ENCODE assay signal across 31 cellular contexts in genomic region chr6:49548613-49549304, GRCh38. TPM values are rescaled to one million over a fixed set of nuclear protein-coding genes. Genes with fewer than 3 reads are reported as not detected.
DNase-seq lines count a peak whose midpoint lies in the region; ATAC-seq, FAIRE-seq and TF ChIP-seq lines count a peak whose summit lies in the region.
"Had no signal": no experiment of that assay in that cellular context is flagged by ENCODE, and none has a peak within 500 bp of the region (broad histone marks: within the 10 kb centered on the region; RNA-seq: fewer than 3 reads in every experiment).

No MANE protein-coding gene starts in this region.

- H2AFZ ChIP-seq in GM23338: no peak overlapping the region

- H3K36me3 ChIP-seq in GM23338 (ENCODE audit: insufficient read depth): no peaks in the 10 kb centered on the region
- no peaks in the 10 kb centered on the region for H3K36me3 ChIP-seq in Panc1 (ENCODE audit: control insufficient read depth, insufficient read depth, low read length)
- H3K36me3 ChIP-seq in spleen: no peaks in the 10 kb centered on the region
- H3K36me3 ChIP-seq: ascending aorta, BLaER1, HAP-1, tibial nerve had no signal

- H3K27me3 ChIP-seq in GM23338 (ENCODE audit: insufficient read depth): peaks cover 47% of the 10 kb centered on the region
- peaks cover 7% of the 10 kb centered on the region; the same call in 1 of the 2 replicates for H3K27me3 ChIP-seq in Panc1 (ENCODE audit: control insufficient read depth, insufficient read depth, low read length)
- peaks cover 0 to 52% (median 25%) of the 10 kb centered on the region in 7 donors for H3K27me3 ChIP-seq in spleen (replicated peaks in 1 of 7)
- H3K27me3 ChIP-seq: BLaER1 had no signal

- no peaks in the 10 kb centered on the region for H4K20me1 ChIP-seq in GM23338 (replicated peaks; ENCODE audit: insufficient read depth)
- H4K20me1 ChIP-seq: BLaER1 had no signal

- ATAC-seq in GM23338: no peak
- ATAC-seq in Panc1: no peak
- ATAC-seq: T-helper 17 cell had no signal

- H3K4me3 Mint-ChIP-seq in GM23338: no peak overlapping the region; the same call in 2 of the 3 replicates
- H3K4me3 Mint-ChIP-seq: activated naive CD8-positive, alpha-beta T cell treated with anti-CD3 and anti-CD28 coated beads, Interleukin-2, amount 10 ng/mL, durations not matched to agents 7 days and 5 days; mesothelial cell of epicardium; T-helper 17 cell had no signal

- peak; percentile 88 for FAIRE-seq in A204.1 (lab: Jason Lieb, UNC)
- FAIRE-seq: HTR-8/SVneo, kidney had no signal

- H3K27ac Mint-ChIP-seq in GM23338: no peak overlapping the region
- H3K27ac Mint-ChIP-seq: activated naive CD8-positive, alpha-beta T cell treated with anti-CD3 and anti-CD28 coated beads, Interleukin-2, amount 10 ng/mL, durations not matched to agents 7 days and 5 days; mesothelial cell of epicardium; naive B cell; T-helper 17 cell had no signal

- in situ Hi-C loops in Panc1 (cut with HindIII; ENCODE audit: low pct_unique_long_range_greater_than_20kb, low sequenced_read_pairs): no loop called here

- H3K9me3 ChIP-seq in Panc1 (ENCODE audit: control insufficient read depth, insufficient read depth, low read depth, low read length) (no peaks in the 10 kb centered on the region), spleen (no peaks in the 10 kb centered on the region)
- H3K9me3 ChIP-seq: ascending aorta, HAP-1, tibial nerve had no signal

- WGBS in spleen, 5 donors: 81 to 95% (median 82%) methylated on average over 5 of the region's 5 CpGs

- H3K4me1 ChIP-seq in GM23338 (ENCODE audit: insufficient read depth): peaks cover 26% of the 10 kb centered on the region
- no peaks in the 10 kb centered on the region; the same call in 1 of the 2 replicates for H3K4me1 ChIP-seq in Panc1 (ENCODE audit: control insufficient read depth, insufficient read depth, low read length)
- peaks cover 4 to 24% (median 20%) of the 10 kb centered on the region in 6 donors for H3K4me1 ChIP-seq in spleen
- H3K4me1 ChIP-seq: BLaER1 had no signal

- CTCF ChIA-PET in Panc1 (lab: Charles Lee): no interaction called here

- DNase-seq in GM23338 (ENCODE audit: low spot score): peak; percentile 52
- no peak for DNase-seq in Panc1 (ENCODE audit: low read depth, low spot score)
- DNase-seq in fibroblast of mammary gland (ENCODE audit: low read depth): no peak
- DNase-seq in MV-4-11 (lab: John Stamatoyannopoulos, UW): no peak
- DNase-seq in NCI-H1930 (lab: John Stamatoyannopoulos, UW): no peak
- DNase-seq in spleen: no peak
- DNase-seq in NCI-H446 treated with DMSO at 0.1 percent for 48 hours (lab: John Stamatoyannopoulos, UW): no peak
- DNase-seq: activated CD8-positive, alpha-beta memory T cell treated with anti-CD3 and anti-CD28 coated beads for 24 hours; activated effector memory CD4-positive, alpha-beta T cell treated with anti-CD3 and anti-CD28 coated beads, Interleukin-2, amount 50 U/mL, for 16 hours; activated naive CD8-positive, alpha-beta T cell treated with anti-CD3 and anti-CD28 coated beads, Interleukin-2, amount 10 ng/mL, durations not matched to agents 7 days and 5 days; DMS79; dorsolateral prefrontal cortex; GDM1; glutamatergic neuron; kidney; naive B cell; NCI-H1436; NK-92 treated with Interleukin-12 subunit alpha and Interleukin-12 subunit beta, amount 100 ng/mL, for 24 hours; occipital lobe; RPMI8226; T-helper 17 cell had no signal

- peaks cover 9% of the 10 kb centered on the region; the same call in 1 of the 2 replicates for H3K79me2 ChIP-seq in GM23338 (replicated peaks; ENCODE audit: insufficient read depth)

- no peak overlapping the region for H3K27ac ChIP-seq in GM23338 (ENCODE audit: low read depth)
- no peak overlapping the region for H3K27ac ChIP-seq in Panc1 (ENCODE audit: low read length)
- no peak overlapping the region for H3K27ac ChIP-seq in spleen
- H3K27ac ChIP-seq: ascending aorta, BLaER1, dorsolateral prefrontal cortex, KMS-11, skin epidermis, tibial nerve had no signal

- POLR2A ChIA-PET in Panc1 (lab: Charles Lee): no interaction called here

- H3K4me1 Mint-ChIP-seq in GM23338: peaks cover 33% of the 10 kb centered on the region

- H3K4me2 ChIP-seq in GM23338: peak overlapping the region; percentile 81; the same call in 1 of the 2 replicates
- H3K4me2 ChIP-seq: BLaER1, KMS-11 had no signal

- TF ChIP-seq CTCF in GM23338 (conservative IDR thresholded peaks at IDR 0.05; ENCODE audit: low read depth in 2 of 2) (peak; percentile 48 to 68), Panc1 (IDR thresholded peaks at IDR 0.05) (peak; percentile 41), fibroblast of mammary gland (conservative IDR thresholded peaks at IDR 0.05; ENCODE audit: control insufficient read depth, insufficient read depth, low read depth, low read length) (peak; percentile 6), spleen (IDR thresholded peaks at IDR 0.05 in 8 of 11, conservative IDR thresholded peaks at IDR 0.05 in 3 of 11) (no peak)

- no peaks in the 10 kb centered on the region for H3K9me2 ChIP-seq in GM23338 (ENCODE audit: insufficient read depth)

- H3K9me3 Mint-ChIP-seq in GM23338: no peaks in the 10 kb centered on the region
- H3K9me3 Mint-ChIP-seq: activated naive CD8-positive, alpha-beta T cell treated with anti-CD3 and anti-CD28 coated beads, Interleukin-2, amount 10 ng/mL, durations not matched to agents 7 days and 5 days; mesothelial cell of epicardium had no signal

- no peak for TF ChIP-seq POLR2A in spleen (IDR thresholded peaks at IDR 0.05)

- BruUV-seq in Panc1 (replicated peaks; lab: Mats Ljungman, UMichigan): no TSS peak

- H3F3A ChIP-seq in GM23338 (replicated peaks; ENCODE audit: low read depth): peaks cover 7% of the 10 kb centered on the region

- H3K27me3 Mint-ChIP-seq in GM23338 (ENCODE audit: insufficient read depth, low read depth, poor library complexity): peaks cover 23% of the 10 kb centered on the region

- no peak overlapping the region for H3K4me3 ChIP-seq in GM23338
- no peak overlapping the region for H3K4me3 ChIP-seq in Panc1 (ENCODE audit: low read depth in 2 of 2, low read length in 2 of 2)
- H3K4me3 ChIP-seq in fibroblast of mammary gland (ENCODE audit: control insufficient read depth, low read depth, low read length): no peak overlapping the region
- H3K4me3 ChIP-seq in spleen: no peak overlapping the region
- H3K4me3 ChIP-seq: ascending aorta, BLaER1, dorsolateral prefrontal cortex, HAP-1, skin epidermis, tibial nerve had no signal

- peaks cover 8% of the 10 kb centered on the region; the same call in 2 of the 3 replicates for H3K36me3 Mint-ChIP-seq in GM23338 (ENCODE audit: low read depth)
- H3K36me3 Mint-ChIP-seq: activated naive CD8-positive, alpha-beta T cell treated with anti-CD3 and anti-CD28 coated beads, Interleukin-2, amount 10 ng/mL, durations not matched to agents 7 days and 5 days; mesothelial cell of epicardium had no signal

- intact Hi-C loops in Panc1 (cut with micrococcal nuclease; ENCODE audit: unreplicated experiment): no loop called here
- intact Hi-C loops in spleen (cut with DNase I; ENCODE audit: low total_unique reads): no loop called here

TF ChIP-seq in GM23338, 12 proteins besides CTCF, POLR2A, EP300 and RAD21 (continues in another document):
- TF ChIP-seq STAT1 (IDR thresholded peaks at IDR 0.05; ENCODE audit: unreplicated experiment): no peak
- TF ChIP-seq EZH2phosphoT487 (IDR thresholded peaks at IDR 0.05; ENCODE audit: unreplicated experiment): no peak
- no peak for TF ChIP-seq JUNB (IDR thresholded peaks at IDR 0.05; ENCODE audit: unreplicated experiment)
- TF ChIP-seq ZNF331 (CRISPR knock-in tag; IDR thresholded peaks at IDR 0.05; ENCODE audit: low read depth): no peak
- TF ChIP-seq REST (IDR thresholded peaks at IDR 0.05; ENCODE audit: unreplicated experiment): no peak
- no peak for TF ChIP-seq ZNF114 (CRISPR knock-in tag; IDR thresholded peaks at IDR 0.05)
- no peak for TF ChIP-seq NANOG (IDR thresholded peaks at IDR 0.05; ENCODE audit: borderline replicate concordance)

RNA-seq across cellular contexts. Expression of gene C6orf141, which starts 1.7 kb away (rescaled TPM):
- 4.0 and 5.2 TPM in 2 replicates for total RNA-seq in GM23338 (2014; rRNA removed; shearing (Covaris generic))
- polyA plus RNA-seq in GM23338 (2016; fragmentation: Nextera tagmentation; extraction: Ambion mirVana) (6.4 and 7.2 TPM in 2 replicates), spleen (under 1 TPM in 1 of 3 donors, not detected in 2; 0.12 TPM)
- total RNA-seq in Panc1 (2021; ENCODE audit: unreplicated experiment) (0.15 TPM), spleen (not detected)
- polyA plus RNA-seq in Panc1 (2012; ENCODE audit: insufficient read length): not detected
- total RNA-seq: ascending aorta, T-helper 17 cell had no signal

RNA-seq across cellular contexts. Expression of gene GLYATL3, which starts 49.0 kb away (rescaled TPM):
- total RNA-seq in GM23338 (2014; rRNA removed; shearing (Covaris generic)): not detected in 2 replicates
- polyA plus RNA-seq in GM23338 (2016; fragmentation: Nextera tagmentation; extraction: Ambion mirVana) (not detected in 2 replicates), spleen (not detected)
- total RNA-seq in Panc1 (2021; ENCODE audit: unreplicated experiment) (not detected), spleen (not detected)
- polyA plus RNA-seq in Panc1 (2012; ENCODE audit: insufficient read length): not detected
- total RNA-seq: activated naive CD8-positive, alpha-beta T cell treated with anti-CD3 and anti-CD28 coated beads, Interleukin-2, amount 10 ng/mL, durations not matched to agents 7 days and 5 days; ascending aorta; dorsolateral prefrontal cortex; kidney; liver; mesothelial cell of epicardium; occipital lobe; T-helper 17 cell; tibial nerve had no signal

Comparison
In these comparisons a context has a peak if more than half of its experiments do, and no peak if none do; other contexts are left out.
1. CTCF ChIP-seq: peak in GM23338 (2 of 2), Panc1 (single experiment) and fibroblast of mammary gland (single experiment); none in spleen (0 of 11).